34 cellular contexts compared by ENCODE assay signal in genomic region chr12:67147030-67147429, GRCh38.
A peak's percentile ranks its signal among the peaks of the same experiment; 100 is the strongest.
DNase-seq lines count a peak whose midpoint lies in the region; ATAC-seq and TF ChIP-seq lines count a peak whose summit lies in the region.
"Had no signal": no experiment of that assay in that cellular context is flagged by ENCODE, and none has a peak within 500 bp of the region (broad histone marks: within the 10 kb centered on the region; RNA-seq: fewer than 3 reads in every experiment).

No MANE protein-coding gene starts in this region.

- H3K4me1 ChIP-seq in HEK293 (ENCODE audit: control insufficient read depth, insufficient read depth, low read length): peaks cover 10% of the 10 kb centered on the region
- H3K4me1 ChIP-seq: A549, BE2C, BLaER1, Caco-2 had no signal

- no peaks in the 10 kb centered on the region for H3K9me3 ChIP-seq in HEK293 (ENCODE audit: control insufficient read depth, insufficient read depth, low read depth, low read length)
- H3K9me3 ChIP-seq: A549; BE2C; BLaER1; BLaER1 treated with 17β-estradiol and CSF1 and Interleukin-3, amounts not matched to agents 10 nM and 100 nM; Caco-2 had no signal

- TF ChIP-seq CTCF in natural killer cell (IDR thresholded peaks at IDR 0.05) (no peak), HEK293 (tag by site-specific recombination; IDR thresholded peaks at IDR 0.05) (no peak)

- peaks cover 3% of the 10 kb centered on the region for H3K9me3 Mint-ChIP-seq in activated naive CD8-positive, alpha-beta T cell treated with anti-CD3 and anti-CD28 coated beads, Interleukin-2, amount 10 ng/mL, durations not matched to agents 7 days and 5 days
- no peaks in the 10 kb centered on the region for H3K9me3 Mint-ChIP-seq in activated naive CD8-positive, alpha-beta T cell treated with anti-CD3 and anti-CD28 coated beads for 36 hours
- H3K9me3 Mint-ChIP-seq in natural killer cell treated with Interleukin-12 subunit alpha and Interleukin-12 subunit beta and Interleukin-15 and Interleukin-18, amount 100 ng/mL, for 72 hours: no peaks in the 10 kb centered on the region
- no peaks in the 10 kb centered on the region for H3K9me3 Mint-ChIP-seq in natural killer cell
- no peaks in the 10 kb centered on the region for H3K9me3 Mint-ChIP-seq in activated T-helper 17 cell treated with anti-CD3 and anti-CD28 coated beads, Interleukin-2, amount 50 U/mL, for 72 hours
- H3K9me3 Mint-ChIP-seq: CD4-positive, alpha-beta T cell; CD4-positive, CD25-positive, alpha-beta regulatory T cell; CD8-positive, alpha-beta memory T cell; CD8-positive, alpha-beta T cell had no signal

- peaks cover 2% of the 10 kb centered on the region for H3K36me3 Mint-ChIP-seq in activated naive CD8-positive, alpha-beta T cell treated with anti-CD3 and anti-CD28 coated beads, Interleukin-2, amount 10 ng/mL, durations not matched to agents 7 days and 5 days
- H3K36me3 Mint-ChIP-seq in activated naive CD8-positive, alpha-beta T cell treated with anti-CD3 and anti-CD28 coated beads for 36 hours: no peaks in the 10 kb centered on the region
- H3K36me3 Mint-ChIP-seq in natural killer cell treated with Interleukin-12 subunit alpha and Interleukin-12 subunit beta and Interleukin-15 and Interleukin-18, amount 100 ng/mL, for 72 hours: peaks cover 5% of the 10 kb centered on the region
- no peaks in the 10 kb centered on the region for H3K36me3 Mint-ChIP-seq in natural killer cell
- H3K36me3 Mint-ChIP-seq in activated T-helper 17 cell treated with anti-CD3 and anti-CD28 coated beads, Interleukin-2, amount 50 U/mL, for 72 hours (ENCODE audit: low read depth): no peaks in the 10 kb centered on the region
- H3K36me3 Mint-ChIP-seq: CD14-positive monocyte; CD4-positive, alpha-beta memory T cell; CD4-positive, CD25-positive, alpha-beta regulatory T cell; CD8-positive, alpha-beta memory T cell; CD8-positive, alpha-beta T cell had no signal

- ATAC-seq in activated naive CD8-positive, alpha-beta T cell treated with anti-CD3 and anti-CD28 coated beads, Interleukin-2, amount 10 ng/mL, durations not matched to agents 7 days and 5 days (ENCODE audit: low read depth): no peak
- no peak for ATAC-seq in natural killer cell treated with Interleukin-12 subunit alpha and Interleukin-12 subunit beta and Interleukin-15 and Interleukin-18, amount 100 ng/mL, for 72 hours
- no peak for ATAC-seq in natural killer cell
- no peak for ATAC-seq in activated T-helper 17 cell treated with anti-CD3 and anti-CD28 coated beads, Interleukin-2, amount 50 U/mL, for 72 hours (replicated peaks)
- ATAC-seq: A549; CD8-positive, alpha-beta T cell had no signal

- no peak overlapping the region for H3K27ac ChIP-seq in HEK293 (ENCODE audit: extremely low read depth, low read depth, low read length)
- H3K27ac ChIP-seq: 22Rv1; A549; BLaER1; BLaER1 treated with 17β-estradiol and CSF1 and Interleukin-3, amounts not matched to agents 10 nM and 100 nM; C4-2B had no signal

- intact Hi-C loops in natural killer cell (cut with micrococcal nuclease): no loop called here

- H3K36me3 ChIP-seq in HEK293 (ENCODE audit: control insufficient read depth in 2 of 2, insufficient read depth in 1 of 2, low read length in 2 of 2): no peaks in the 10 kb centered on the region
- H3K36me3 ChIP-seq: BE2C; BLaER1; BLaER1 treated with 17β-estradiol and CSF1 and Interleukin-3, amounts not matched to agents 10 nM and 100 nM had no signal

- CTCF ChIA-PET in HEK293 (lab: Yijun Ruan, JAX): interaction anchor here (0.8 kb wide), 1 partner anchor 121 kb away, joined by 3 read pairs; no protein-coding TSS in a partner anchor

- no peak overlapping the region for H3K4me3 ChIP-seq in HEK293 (ENCODE audit: low read depth, low read length)
- H3K4me3 ChIP-seq: A549; BLaER1; BLaER1 treated with 17β-estradiol and CSF1 and Interleukin-3, amounts not matched to agents 10 nM and 100 nM had no signal

- POLR2A ChIA-PET in activated naive CD8-positive, alpha-beta T cell treated with anti-CD3 and anti-CD28 coated beads, Interleukin-2, amount 10 ng/mL, durations not matched to agents 7 days and 5 days (lab: Charles Lee): interaction anchor here (1.0 kb wide), 1 partner anchor 123 kb away, joined by 4 read pairs; no protein-coding TSS in a partner anchor
- POLR2A ChIA-PET in HEK293 (lab: Yijun Ruan, JAX): interaction anchor here (0.7 kb wide), 1 partner anchor 908 kb away, joined by 3 read pairs; no protein-coding TSS in a partner anchor

- peaks cover 3% of the 10 kb centered on the region for H3K27me3 Mint-ChIP-seq in activated naive CD8-positive, alpha-beta T cell treated with anti-CD3 and anti-CD28 coated beads, Interleukin-2, amount 10 ng/mL, durations not matched to agents 7 days and 5 days
- no peaks in the 10 kb centered on the region for H3K27me3 Mint-ChIP-seq in activated naive CD8-positive, alpha-beta T cell treated with anti-CD3 and anti-CD28 coated beads for 36 hours
- peaks cover 13 to 38% of the 10 kb centered on the region in 2 donors for H3K27me3 Mint-ChIP-seq in natural killer cell treated with Interleukin-12 subunit alpha and Interleukin-12 subunit beta and Interleukin-15 and Interleukin-18, amount 100 ng/mL, for 72 hours
- H3K27me3 Mint-ChIP-seq in natural killer cell (ENCODE audit: low read depth in 2 of 2): peaks cover 12 to 27% of the 10 kb centered on the region in 2 donors
- no peaks in the 10 kb centered on the region for H3K27me3 Mint-ChIP-seq in activated T-helper 17 cell treated with anti-CD3 and anti-CD28 coated beads, Interleukin-2, amount 50 U/mL, for 72 hours
- H3K27me3 Mint-ChIP-seq: CD4-positive, alpha-beta T cell had no signal

- DNase-seq in activated naive CD8-positive, alpha-beta T cell treated with anti-CD3 and anti-CD28 coated beads, Interleukin-2, amount 10 ng/mL, durations not matched to agents 7 days and 5 days: no peak
- no peak for DNase-seq in activated naive CD8-positive, alpha-beta T cell treated with anti-CD3 and anti-CD28 coated beads for 36 hours
- no peak for DNase-seq in natural killer cell treated with Interleukin-12 subunit alpha and Interleukin-12 subunit beta and Interleukin-15 and Interleukin-18, amount 100 ng/mL, for 72 hours (ENCODE audit: low spot score)
- DNase-seq in natural killer cell (no peak), NCI-H1105 treated with DMSO at 0.1 percent for 48 hours (lab: John Stamatoyannopoulos, UW) (no peak), RPMI8226 (no peak)
- DNase-seq: 8988T; ACHN; AML-193; BE2C; C1 segment of cervical spinal cord; Caco-2; Calu3; CD4-positive, alpha-beta memory T cell; CD4-positive, alpha-beta T cell; CD8-positive, alpha-beta memory T cell; CD8-positive, alpha-beta T cell; COR-L47; DMS 273 treated with DMSO at 0.1 percent for 48 hours; DMS153; DMS53; DMS79; DMS79 treated with DMSO at 0.1 percent for 48 hours; EL had no signal

- no peak overlapping the region for H3K4me3 Mint-ChIP-seq in activated naive CD8-positive, alpha-beta T cell treated with anti-CD3 and anti-CD28 coated beads, Interleukin-2, amount 10 ng/mL, durations not matched to agents 7 days and 5 days
- H3K4me3 Mint-ChIP-seq in activated naive CD8-positive, alpha-beta T cell treated with anti-CD3 and anti-CD28 coated beads for 36 hours: no peak overlapping the region
- peak overlapping the region; percentile 18 for H3K4me3 Mint-ChIP-seq in natural killer cell treated with Interleukin-12 subunit alpha and Interleukin-12 subunit beta and Interleukin-15 and Interleukin-18, amount 100 ng/mL, for 72 hours
- H3K4me3 Mint-ChIP-seq in natural killer cell: no peak overlapping the region
- H3K4me3 Mint-ChIP-seq in activated T-helper 17 cell treated with anti-CD3 and anti-CD28 coated beads, Interleukin-2, amount 50 U/mL, for 72 hours: peak overlapping the region; percentile 24
- H3K4me3 Mint-ChIP-seq: B cell; CD14-positive monocyte; CD4-positive, alpha-beta memory T cell; CD4-positive, alpha-beta T cell; CD4-positive, CD25-positive, alpha-beta regulatory T cell; CD8-positive, alpha-beta memory T cell; CD8-positive, alpha-beta T cell had no signal

- peak overlapping the region; percentile 36 for H3K27ac Mint-ChIP-seq in activated naive CD8-positive, alpha-beta T cell treated with anti-CD3 and anti-CD28 coated beads, Interleukin-2, amount 10 ng/mL, durations not matched to agents 7 days and 5 days
- no peak overlapping the region for H3K27ac Mint-ChIP-seq in activated naive CD8-positive, alpha-beta T cell treated with anti-CD3 and anti-CD28 coated beads for 36 hours
- H3K27ac Mint-ChIP-seq in natural killer cell treated with Interleukin-12 subunit alpha and Interleukin-12 subunit beta and Interleukin-15 and Interleukin-18, amount 100 ng/mL, for 72 hours: peak overlapping the region in 1 of 2 donors; percentile 37
- H3K27ac Mint-ChIP-seq in natural killer cell: no peak overlapping the region
- H3K27ac Mint-ChIP-seq in activated T-helper 17 cell treated with anti-CD3 and anti-CD28 coated beads, Interleukin-2, amount 50 U/mL, for 72 hours: no peak overlapping the region
- H3K27ac Mint-ChIP-seq: B cell; CD4-positive, alpha-beta memory T cell; CD4-positive, alpha-beta T cell; CD4-positive, CD25-positive, alpha-beta regulatory T cell; CD8-positive, alpha-beta memory T cell; CD8-positive, alpha-beta T cell had no signal

- H3K4me1 Mint-ChIP-seq in activated naive CD8-positive, alpha-beta T cell treated with anti-CD3 and anti-CD28 coated beads, Interleukin-2, amount 10 ng/mL, durations not matched to agents 7 days and 5 days: peaks cover 17% of the 10 kb centered on the region
- H3K4me1 Mint-ChIP-seq in activated naive CD8-positive, alpha-beta T cell treated with anti-CD3 and anti-CD28 coated beads for 36 hours: peaks cover 7% of the 10 kb centered on the region
- peaks cover 0 to 3% of the 10 kb centered on the region in 2 donors for H3K4me1 Mint-ChIP-seq in natural killer cell treated with Interleukin-12 subunit alpha and Interleukin-12 subunit beta and Interleukin-15 and Interleukin-18, amount 100 ng/mL, for 72 hours (ENCODE audit: low read depth in 2 of 2)
- H3K4me1 Mint-ChIP-seq in natural killer cell: no peaks in the 10 kb centered on the region
- no peaks in the 10 kb centered on the region for H3K4me1 Mint-ChIP-seq in activated T-helper 17 cell treated with anti-CD3 and anti-CD28 coated beads, Interleukin-2, amount 50 U/mL, for 72 hours
- H3K4me1 Mint-ChIP-seq: B cell; CD14-positive monocyte; CD4-positive, alpha-beta memory T cell; CD4-positive, CD25-positive, alpha-beta regulatory T cell; CD8-positive, alpha-beta memory T cell had no signal

TF ChIP-seq in HEK293, 187 proteins besides CTCF, POLR2A, EP300 and RAD21 (continues in another document):
- TF ChIP-seq ZNF548 (tag by site-specific recombination; IDR thresholded peaks at IDR 0.05): no peak
- TF ChIP-seq, protein P1, sequence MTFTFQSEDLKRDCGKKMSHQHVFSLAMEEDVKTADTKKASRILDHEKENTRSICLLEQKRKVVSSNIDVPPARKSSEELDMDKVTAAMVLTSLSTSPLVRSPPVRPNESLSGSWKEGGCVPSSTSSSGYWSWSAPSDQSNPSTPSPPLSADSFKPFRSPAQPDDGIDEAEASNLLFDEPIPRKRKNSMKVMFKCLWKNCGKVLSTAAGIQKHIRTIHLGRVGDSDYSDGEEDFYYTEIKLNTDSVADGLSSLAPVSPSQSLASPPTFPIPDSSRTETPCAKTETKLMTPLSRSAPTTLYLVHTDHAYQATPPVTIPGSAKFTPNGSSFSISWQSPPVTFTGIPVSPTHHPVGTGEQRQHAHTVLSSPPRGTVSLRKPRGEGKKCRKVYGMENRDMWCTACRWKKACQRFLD (tag by site-specific recombination; IDR thresholded peaks at IDR 0.05): no peak

Comparison
In these comparisons a context has a peak if more than half of its experiments do, and no peak if none do; other contexts are left out.
1. H3K4me3 Mint-ChIP-seq: peak in natural killer cell treated with Interleukin-12 subunit alpha and Interleukin-12 subunit beta and Interleukin-15 and Interleukin-18, amount 100 ng/mL, for 72 hours (single experiment) and activated T-helper 17 cell treated with anti-CD3 and anti-CD28 coated beads, Interleukin-2, amount 50 U/mL, for 72 hours (single experiment); none in activated naive CD8-positive, alpha-beta T cell treated with anti-CD3 and anti-CD28 coated beads, Interleukin-2, amount 10 ng/mL, durations not matched to agents 7 days and 5 days (single experiment), activated naive CD8-positive, alpha-beta T cell treated with anti-CD3 and anti-CD28 coated beads for 36 hours (single experiment) and natural killer cell (single experiment).